21 cellular contexts compared by ENCODE assay signal in the genomic region with DNA sequence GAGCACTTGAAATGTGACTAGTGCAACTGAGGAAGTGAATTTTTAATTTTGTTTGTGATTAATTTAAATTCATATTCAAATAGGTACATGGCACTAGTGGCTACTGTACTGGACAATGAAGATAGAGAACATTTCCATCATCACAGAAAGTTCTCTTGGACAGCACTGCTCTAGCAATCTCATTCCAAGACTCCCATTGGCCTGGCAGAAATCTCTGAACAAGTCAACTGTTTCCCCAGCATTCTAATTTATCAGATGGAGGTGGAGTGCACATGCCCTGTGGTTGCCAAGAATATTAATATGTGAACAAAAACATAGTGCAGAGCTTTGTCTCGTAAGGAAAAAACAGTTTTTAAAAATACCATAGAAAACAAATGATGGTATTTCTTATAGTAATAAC.
A peak's percentile ranks its signal among the peaks of the same experiment; 100 is the strongest.
DNase-seq lines count a peak whose midpoint lies in the region; ATAC-seq and TF ChIP-seq lines count a peak whose summit lies in the region.
"Had no signal": no experiment of that assay in that cellular context is flagged by ENCODE, and none has a peak within 500 bp of the region (broad histone marks: within the 10 kb centered on the region; RNA-seq: fewer than 3 reads in every experiment).

No MANE protein-coding gene starts in this region.

- H3K4me3 ChIP-seq in cardiac muscle cell (no peak overlapping the region), IMR-90 (ENCODE audit: insufficient read depth, low read depth, low read length) (no peak overlapping the region), endodermal cell (ENCODE audit: low read length) (no peak overlapping the region), tibial nerve (no peak overlapping the region)
- H3K4me3 ChIP-seq: GM12878, PC-9, SJSA1 had no signal

- H2BK120ac ChIP-seq in IMR-90 (ENCODE audit: low read depth, low read length): no peak overlapping the region

- CTCF ChIA-PET in IMR-90 (lab: Yijun Ruan, JAX): interaction anchor here (1.2 kb wide), 2 partner anchors 137 to 138 kb away, joined by 4 to 7 read pairs; no protein-coding TSS in a partner anchor

- H3K9ac ChIP-seq in IMR-90 (ENCODE audit: low read depth, low read length) (no peak overlapping the region), endodermal cell (ENCODE audit: extremely low read depth, low read length, poor library complexity, severe bottlenecking) (no peak overlapping the region)

- no peak for TF ChIP-seq RAD21 in IMR-90 (IDR thresholded peaks at IDR 0.05; ENCODE audit: low read length)

- H3K27ac Mint-ChIP-seq in endodermal cell: peak overlapping the region; percentile 57
- H3K27ac Mint-ChIP-seq: CD4-positive, alpha-beta memory T cell had no signal

- H4K91ac ChIP-seq in IMR-90 (ENCODE audit: insufficient read depth, low read depth, low read length): no peak overlapping the region

- no peaks in the 10 kb centered on the region for H3K9me3 ChIP-seq in cardiac muscle cell (ENCODE audit: low read depth)
- no peaks in the 10 kb centered on the region for H3K9me3 ChIP-seq in IMR-90 (ENCODE audit: control insufficient read depth, insufficient read depth, low read length)
- H3K9me3 ChIP-seq in endodermal cell (ENCODE audit: control insufficient read depth, low read length): no peaks in the 10 kb centered on the region
- H3K9me3 ChIP-seq in tibial nerve: no peaks in the 10 kb centered on the region
- H3K9me3 ChIP-seq: BE2C, SJSA1 had no signal

- no peak overlapping the region for H3K4ac ChIP-seq in IMR-90 (ENCODE audit: low read depth, low read length)

- POLR2A ChIA-PET in IMR-90 (lab: Charles Lee; ENCODE audit: unreplicated experiment): interaction anchor here (0.5 to 0.6 kb wide), 2 partner anchors 10 to 78 kb away, joined by 3 to 7 read pairs; no protein-coding TSS in a partner anchor

- 0 out of 2 replicates have a peak overlapping the region, but pooled peaks have one; percentile 72 for H4K5ac ChIP-seq in IMR-90 (ENCODE audit: low read depth, low read length)

- H3K18ac ChIP-seq in IMR-90 (ENCODE audit: low read depth, low read length): peak overlapping the region; percentile 44; the same call in 1 of the 2 replicates

- intact Hi-C loops in Right ventricle myocardium superior (cut with DNase I) (loop anchor here (5.0 kb wide), 1 partner anchor 79 kb away; a partner anchor contains a TSS), IMR-90 (cut with micrococcal nuclease) (loop anchor here (5.0 kb wide), 1 partner anchor 44 kb away; no protein-coding TSS in a partner anchor)

- H3K4me1 Mint-ChIP-seq in endodermal cell: peaks cover 27% of the 10 kb centered on the region
- H3K4me1 Mint-ChIP-seq: CD4-positive, alpha-beta memory T cell had no signal

- peak overlapping the region; percentile 24 for H2BK5ac ChIP-seq in IMR-90 (ENCODE audit: low read depth, low read length, poor library complexity, severe bottlenecking)

- no peak overlapping the region for H2AFZ ChIP-seq in IMR-90 (replicated peaks; ENCODE audit: low read length, poor library complexity)
- H2AFZ ChIP-seq: PC-9 had no signal

- no peak for DNase-seq in cardiac muscle cell (ENCODE audit: low read depth in 1 of 2, low spot score in 1 of 2)
- DNase-seq in Right ventricle myocardium superior: no peak
- no peak for DNase-seq in IMR-90
- DNase-seq in endodermal cell: no peak
- DNase-seq in tibial nerve (ENCODE audit: low spot score in 2 of 2): no peak
- DNase-seq in activated CD4-positive, CD25-positive, alpha-beta regulatory T cell treated with anti-CD3 and anti-CD28 coated beads, Interleukin-2, amount 50 U/mL, for 72 hours: no peak
- DNase-seq in NCI-H1048 (lab: John Stamatoyannopoulos, UW): no peak
- DNase-seq in NCI-H2227 treated with DMSO at 0.1 percent for 48 hours (lab: John Stamatoyannopoulos, UW): no peak
- DNase-seq: 8988T; BE2C; CD4-positive, alpha-beta memory T cell; EL; KG1; MV-4-11; NCI-H187 treated with DMSO at 0.1 percent for 48 hours; NCI-H345; NCI-H524 treated with DMSO at 0.1 percent for 48 hours; PC-9 had no signal

- in situ Hi-C loops in IMR-90 (cut with MboI; ENCODE audit: low sequenced_read_pairs): no loop called here

- peaks cover 54% of the 10 kb centered on the region for H3K4me1 ChIP-seq in cardiac muscle cell (ENCODE audit: low read depth)
- H3K4me1 ChIP-seq in IMR-90 (ENCODE audit: control insufficient read depth, insufficient read depth, low read length): peaks cover 20% of the 10 kb centered on the region
- H3K4me1 ChIP-seq in endodermal cell (ENCODE audit: control insufficient read depth, insufficient read depth, low read length): no peaks in the 10 kb centered on the region
- H3K4me1 ChIP-seq in tibial nerve: peaks cover 10 to 98% (median 59%) of the 10 kb centered on the region in 4 donors

- ATAC-seq in Right ventricle myocardium superior (ENCODE audit: poor library complexity) (no peak), IMR-90 (ENCODE audit: low read depth) (no peak)
- ATAC-seq: GM12878 had no signal

- no CpG with 5 or more reads among the region's 1 CpG for WGBS in IMR-90 (ENCODE audit: extremely low coverage in 2 of 2, insufficient read length in 1 of 2), 2 experiments
- WGBS in endodermal cell (ENCODE audit: insufficient coverage in 1 of 2, insufficient read length in 1 of 2), 2 experiments: no CpG with 5 or more reads among the region's 1 CpG
- 12 to 23% methylated on average over 1 of the region's 1 CpG for WGBS in tibial nerve, 2 donors

- TF ChIP-seq EP300 in tibial nerve (IDR thresholded peaks at IDR 0.05): peak in 1 of 2 donors; percentile 13

- H3K79me1 ChIP-seq in IMR-90 (ENCODE audit: low read depth in 1 of 2, low read length in 2 of 2): peaks cover 0 to 49% of the 10 kb centered on the region in 2 experiments; a peak in 2 of 4 replicates

- H3K27me3 Mint-ChIP-seq in endodermal cell (ENCODE audit: insufficient read depth): no peaks in the 10 kb centered on the region

- no peak overlapping the region for H2AK5ac ChIP-seq in IMR-90 (ENCODE audit: low read depth, low read length)

- no peaks in the 10 kb centered on the region for H3K9me3 Mint-ChIP-seq in endodermal cell
- H3K9me3 Mint-ChIP-seq: CD4-positive, alpha-beta memory T cell had no signal

- H3K27ac ChIP-seq in cardiac muscle cell: peak overlapping the region; percentile 2
- no peak overlapping the region for H3K27ac ChIP-seq in IMR-90 (ENCODE audit: insufficient read depth, low read length)
- no peak overlapping the region for H3K27ac ChIP-seq in endodermal cell (ENCODE audit: low read depth, low read length)
- H3K27ac ChIP-seq in tibial nerve: peak overlapping the region; percentile 37 to 87 (median 62)
- H3K27ac ChIP-seq: PC-9, RWPE1, SJSA1 had no signal

- TF ChIP-seq POLR2A in IMR-90 (IDR thresholded peaks at IDR 0.05; ENCODE audit: low read depth, low read length) (no peak), tibial nerve (IDR thresholded peaks at IDR 0.05) (no peak)

- H3K36me3 ChIP-seq in cardiac muscle cell (peaks cover 6% of the 10 kb centered on the region), IMR-90 (ENCODE audit: control insufficient read depth, insufficient read depth, low read length) (peaks cover 4% of the 10 kb centered on the region), endodermal cell (ENCODE audit: control insufficient read depth, insufficient read depth, low read length) (peaks cover 37% of the 10 kb centered on the region), tibial nerve (no peaks in the 10 kb centered on the region)
- H3K36me3 ChIP-seq: BE2C had no signal

- no peak overlapping the region for H2BK20ac ChIP-seq in IMR-90 (ENCODE audit: low read depth, low read length)

- H4K20me1 ChIP-seq in IMR-90 (ENCODE audit: insufficient read depth, low read length): peaks cover 96% of the 10 kb centered on the region

- no peak overlapping the region for H2AK9ac ChIP-seq in IMR-90 (replicated peaks; ENCODE audit: low read depth, low read length, poor library complexity)

- H3K36me3 Mint-ChIP-seq in endodermal cell (ENCODE audit: low read depth): peaks cover 6% of the 10 kb centered on the region
- H3K36me3 Mint-ChIP-seq: CD4-positive, alpha-beta memory T cell had no signal

- H3K23ac ChIP-seq in IMR-90 (ENCODE audit: low read depth, low read length): peak overlapping the region; percentile 29; the same call in 1 of the 2 replicates

- no peak overlapping the region for H2BK15ac ChIP-seq in IMR-90 (ENCODE audit: low read depth, low read length)

- no peak overlapping the region for H3K4me2 ChIP-seq in IMR-90 (ENCODE audit: low read depth, low read length)
- H3K4me2 ChIP-seq: PC-9 had no signal

- H4K8ac ChIP-seq in IMR-90 (ENCODE audit: low read depth in 2 of 2, low read length in 2 of 2): no peak overlapping the region

- dilution Hi-C loops in IMR-90 (cut with HindIII; ENCODE audit: low sequenced_read_pairs, unreplicated experiment): no loop called here

- H3K56ac ChIP-seq in IMR-90 (ENCODE audit: extremely low read depth, insufficient read depth, low read length): no peak overlapping the region

- no TSS peak for BruUV-seq in IMR-90 (replicated peaks; lab: Mats Ljungman, UMichigan)

- no peak overlapping the region for H3K14ac ChIP-seq in IMR-90 (replicated peaks; ENCODE audit: low read depth, low read length)

- H3K27me3 ChIP-seq in cardiac muscle cell (no peaks in the 10 kb centered on the region), IMR-90 (ENCODE audit: control insufficient read depth, insufficient read depth, low read length) (no peaks in the 10 kb centered on the region), endodermal cell (ENCODE audit: control insufficient read depth, insufficient read depth, low read length, poor library complexity, severe bottlenecking) (no peaks in the 10 kb centered on the region), tibial nerve (no peaks in the 10 kb centered on the region)
- H3K27me3 ChIP-seq: BE2C, SJSA1 had no signal

- H3K4me3 Mint-ChIP-seq in endodermal cell: no peak overlapping the region
- H3K4me3 Mint-ChIP-seq: CD4-positive, alpha-beta memory T cell had no signal

- peaks cover 16% of the 10 kb centered on the region for H3K9me1 ChIP-seq in IMR-90 (ENCODE audit: insufficient read depth, low read length)

- TF ChIP-seq CTCF in cardiac muscle cell (IDR thresholded peaks at IDR 0.05; ENCODE audit: low read depth, low read length): no peak
- no peak for TF ChIP-seq CTCF in IMR-90 (conservative IDR thresholded peaks at IDR 0.05; ENCODE audit: low read depth, low read length)
- TF ChIP-seq CTCF in endodermal cell (conservative IDR thresholded peaks at IDR 0.05): no peak
- TF ChIP-seq CTCF in tibial nerve (IDR thresholded peaks at IDR 0.05): no peak

TF ChIP-seq in IMR-90, 13 proteins besides CTCF, POLR2A, EP300 and RAD21 (continues in another document):
- TF ChIP-seq SMC3 (IDR thresholded peaks at IDR 0.05; ENCODE audit: low read depth, low read length): no peak
- no peak for TF ChIP-seq MAFK (IDR thresholded peaks at IDR 0.05; ENCODE audit: low read depth, low read length)
- TF ChIP-seq NFE2L2 (IDR thresholded peaks at IDR 0.05; ENCODE audit: low read depth, low read length): no peak
- no peak for TF ChIP-seq CHD1 (IDR thresholded peaks at IDR 0.05; ENCODE audit: low read depth, low read length)
- no peak for TF ChIP-seq FOS (IDR thresholded peaks at IDR 0.05; ENCODE audit: low read depth, low read length)
- TF ChIP-seq MAZ (IDR thresholded peaks at IDR 0.05; ENCODE audit: borderline replicate concordance, low read depth, low read length): no peak
- TF ChIP-seq RCOR1 (IDR thresholded peaks at IDR 0.05; ENCODE audit: insufficient replicate concordance, low read length): no peak
- TF ChIP-seq CEBPB (IDR thresholded peaks at IDR 0.05; ENCODE audit: low read depth, low read length): no peak
- TF ChIP-seq RFX5 (IDR thresholded peaks at IDR 0.05; ENCODE audit: low read depth, low read length): no peak

Comparison
In these comparisons a context has a peak if more than half of its experiments do, and no peak if none do; other contexts are left out.
1. H3K27ac ChIP-seq: peak in cardiac muscle cell (single experiment) and tibial nerve (4 of 4); none in IMR-90 (single experiment) and endodermal cell (single experiment).